Comparison of ENCODE assay signal across 8 cellular contexts in the genomic region with DNA sequence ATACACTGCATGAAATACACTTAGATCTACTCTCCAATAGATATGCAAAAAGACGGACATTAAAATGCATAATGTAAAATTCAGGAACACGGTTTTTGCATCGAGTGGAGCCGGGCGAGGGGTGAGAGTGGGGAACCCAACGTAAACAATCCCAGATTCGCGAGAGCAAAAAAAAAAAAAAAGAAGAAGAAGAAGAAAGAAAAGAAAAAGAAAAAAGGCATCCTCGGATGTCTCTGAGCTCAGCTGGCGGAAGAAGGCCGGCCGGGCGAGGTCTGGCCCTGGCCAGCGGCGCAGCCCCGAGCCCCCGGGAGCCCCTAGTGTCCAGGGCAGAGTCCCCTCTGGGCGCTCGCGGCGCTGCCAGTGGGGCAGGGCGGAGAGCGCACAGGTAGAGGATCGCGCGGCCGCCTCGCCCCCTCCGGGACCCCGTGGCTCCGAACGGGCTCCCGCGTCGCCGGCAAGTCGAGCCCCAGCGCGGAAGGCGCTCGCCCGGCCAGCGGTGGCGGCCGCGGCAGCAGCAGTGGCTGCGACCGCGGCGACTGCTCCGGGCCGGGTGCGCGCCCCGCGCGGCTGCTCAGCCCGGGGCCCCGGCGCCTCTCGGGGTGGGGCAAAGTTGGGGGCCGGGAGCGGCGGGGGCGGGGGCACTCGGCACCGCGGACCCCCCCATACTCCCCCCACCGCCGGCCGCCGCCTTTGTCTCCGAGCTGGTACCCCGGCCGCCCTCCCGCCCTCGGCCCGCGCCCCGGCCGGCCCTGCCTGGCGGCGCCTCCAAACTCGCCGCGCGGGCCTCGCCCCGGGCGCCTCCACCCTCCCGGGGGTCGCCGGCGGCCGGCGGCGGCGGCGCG. TPM values are rescaled to one million over a fixed set of nuclear protein-coding genes. Genes with fewer than 3 reads are reported as not detected.
DNase-seq lines count a peak whose midpoint lies in the region; ATAC-seq and TF ChIP-seq lines count a peak whose summit lies in the region.

No MANE protein-coding gene starts in this region.

- CTCF ChIA-PET in RWPE1 (lab: Yijun Ruan, JAX): interaction anchor here (0.7 kb wide), 1 partner anchor 85 kb away, joined by 3 read pairs; no protein-coding TSS in a partner anchor

- DNase-seq in 8988T (peak; percentile 80), RWPE1 (ENCODE audit: low spot score) (no peak), neural crest cell (ENCODE audit: low read depth, low spot score) (no peak), NCI-H1694 treated with DMSO at 0.1 percent for 48 hours (lab: John Stamatoyannopoulos, UW) (no peak)
- no peak for DNase-seq in activated CD4-positive, CD25-positive, alpha-beta regulatory T cell treated with anti-CD3 and anti-CD28 coated beads, Interleukin-2, amount 50 U/mL, for 72 hours

- no peak overlapping the region for H3K4me3 Mint-ChIP-seq in neural crest cell

- POLR2A ChIA-PET in RWPE1 (lab: Yijun Ruan, JAX; ENCODE audit: low non-redundant PET): interaction anchor here (0.6 kb wide), 1 partner anchor 202 kb away, joined by 3 read pairs; no protein-coding TSS in a partner anchor

- peaks cover 7% of the 10 kb centered on the region for H3K27me3 Mint-ChIP-seq in neural crest cell (ENCODE audit: low read depth)

- H3K9me3 Mint-ChIP-seq in neural crest cell: no peaks in the 10 kb centered on the region

- peaks cover 37% of the 10 kb centered on the region for H3K4me1 Mint-ChIP-seq in neural crest cell

- ATAC-seq in GM18502 (IDR thresholded peaks at IDR 0.05; ENCODE audit: poor library complexity, unreplicated experiment) (peak; percentile 54), HG02884 (IDR thresholded peaks at IDR 0.05; ENCODE audit: unreplicated experiment) (peak; percentile 44), esophagus mucosa (peak; percentile 48)

- H3K27ac ChIP-seq in RWPE1: peak overlapping the region; percentile 95

- H3K27ac Mint-ChIP-seq in neural crest cell (ENCODE audit: unreplicated experiment): peak overlapping the region; percentile 89

- peaks cover 2% of the 10 kb centered on the region for H3K36me3 Mint-ChIP-seq in neural crest cell (ENCODE audit: low read depth)

- TF ChIP-seq CTCF in RWPE1 (conservative IDR thresholded peaks at IDR 0.05; ENCODE audit: low read depth) (peak; percentile 34), neural crest cell (conservative IDR thresholded peaks at IDR 0.05) (peak; percentile 56)

RNA-seq across cellular contexts. Expression of gene ZFHX3, which starts 9.7 kb away (rescaled TPM):
- total RNA-seq in esophagus mucosa (3.9 TPM), neural crest cell (40.1 and 46.0 TPM in 2 replicates)
